In genomic region chr2:235157746-235158482, GRCh38 we compare ENCODE assay signal across 27 cellular contexts.
"Had no signal": no experiment of that assay in that cellular context is flagged by ENCODE, and none has a peak within 500 bp of the region (broad histone marks: within the 10 kb centered on the region; RNA-seq: fewer than 3 reads in every experiment).

No MANE protein-coding gene starts in this region.

- H3K27me3 ChIP-seq: MG63 had no signal

- ATAC-seq: activated CD8-positive, alpha-beta T cell treated with anti-CD3 and anti-CD28 coated beads for 36 hours; activated T-cell treated with anti-CD3 and anti-CD28 coated beads, Interleukin-2, amount 50 U/mL, for 72 hours; Panc1; Right ventricle myocardium inferior had no signal

- H3K27ac Mint-ChIP-seq: activated CD8-positive, alpha-beta T cell treated with anti-CD3 and anti-CD28 coated beads for 36 hours; activated naive CD4-positive, alpha-beta T cell treated with anti-CD3 and anti-CD28 coated beads, Interleukin-2, amount 10 ng/mL, durations not matched to agents 7 days and 5 days; activated naive CD8-positive, alpha-beta T cell treated with anti-CD3 and anti-CD28 coated beads for 36 hours; activated T-cell treated with anti-CD3 and anti-CD28 coated beads, Interleukin-2, amount 50 U/mL, for 72 hours; activated T-helper 2 cell treated with anti-CD3 and anti-CD28 coated beads, Interferon-gamma antibody, Interleukin-2, Interleukin-4, amounts not matched to agents 10 μg/mL and 5 μg/mL and 100 μg/mL, durations not matched to agents 14 hours and 24 hours and 36 hours had no signal

- H3K4me2 ChIP-seq: KMS-11 had no signal

- H3K36me3 ChIP-seq: MG63 had no signal

- H3K9me3 Mint-ChIP-seq: activated CD8-positive, alpha-beta T cell treated with anti-CD3 and anti-CD28 coated beads for 36 hours; activated naive CD4-positive, alpha-beta T cell treated with anti-CD3 and anti-CD28 coated beads, Interleukin-2, amount 10 ng/mL, durations not matched to agents 7 days and 5 days; activated naive CD8-positive, alpha-beta T cell treated with anti-CD3 and anti-CD28 coated beads for 36 hours; activated T-cell treated with anti-CD3 and anti-CD28 coated beads, Interleukin-2, amount 50 U/mL, for 72 hours; activated T-helper 2 cell treated with anti-CD3 and anti-CD28 coated beads, Interferon-gamma antibody, Interleukin-2, Interleukin-4, amounts not matched to agents 10 μg/mL and 5 μg/mL and 100 μg/mL, durations not matched to agents 14 hours and 24 hours and 36 hours had no signal

- H3K4me3 Mint-ChIP-seq: activated CD8-positive, alpha-beta T cell treated with anti-CD3 and anti-CD28 coated beads for 36 hours; activated naive CD4-positive, alpha-beta T cell treated with anti-CD3 and anti-CD28 coated beads, Interleukin-2, amount 10 ng/mL, durations not matched to agents 7 days and 5 days; activated naive CD8-positive, alpha-beta T cell treated with anti-CD3 and anti-CD28 coated beads for 36 hours; activated T-cell treated with anti-CD3 and anti-CD28 coated beads, Interleukin-2, amount 50 U/mL, for 72 hours had no signal

- H3K9ac ChIP-seq: KMS-11 had no signal

- H3K4me1 Mint-ChIP-seq: activated naive CD4-positive, alpha-beta T cell treated with anti-CD3 and anti-CD28 coated beads, Interleukin-2, amount 10 ng/mL, durations not matched to agents 7 days and 5 days; activated naive CD8-positive, alpha-beta T cell treated with anti-CD3 and anti-CD28 coated beads for 36 hours had no signal

- DNase-seq: activated CD4-positive, alpha-beta T cell treated with anti-CD3 and anti-CD28 coated beads for 4 hours; activated CD8-positive, alpha-beta memory T cell treated with anti-CD3 and anti-CD28 coated beads, Interleukin-2, amount 50 U/mL, for 4 hours; activated CD8-positive, alpha-beta T cell treated with anti-CD3 and anti-CD28 coated beads for 36 hours; activated gamma-delta T cell treated with Interleukin-2 at 50 U/mL for 16 hours; activated naive CD4-positive, alpha-beta T cell treated with anti-CD3 and anti-CD28 coated beads, Interleukin-2, amount 10 ng/mL, durations not matched to agents 7 days and 5 days; activated naive CD8-positive, alpha-beta T cell treated with anti-CD3 and anti-CD28 coated beads for 36 hours; activated T-cell treated with anti-CD3 and anti-CD28 coated beads, Interleukin-2, amount 50 U/mL, for 72 hours; central memory CD4-positive, alpha-beta T cell; MG63; MV-4-11; NCI-H1092 treated with DMSO at 0.1 percent for 48 hours; NCI-H1417 treated with DMSO at 0.1 percent for 48 hours; NCI-H1694; NCI-H2029 treated with DMSO at 0.1 percent for 48 hours; NCI-H345; NCI-H510A; NCI-H526 treated with DMSO at 0.1 percent for 48 hours; NCI-H82; OCI-M1; RPMI8226; T-helper 1 cell had no signal

- H3K36me3 Mint-ChIP-seq: activated naive CD4-positive, alpha-beta T cell treated with anti-CD3 and anti-CD28 coated beads, Interleukin-2, amount 10 ng/mL, durations not matched to agents 7 days and 5 days; activated naive CD8-positive, alpha-beta T cell treated with anti-CD3 and anti-CD28 coated beads for 36 hours had no signal

- H3K27ac ChIP-seq: KMS-11, SK-N-MC, VCaP had no signal

- H3K4me3 ChIP-seq: MG63, SK-N-MC had no signal
